8 cellular contexts compared by ENCODE assay signal in the genomic region with DNA sequence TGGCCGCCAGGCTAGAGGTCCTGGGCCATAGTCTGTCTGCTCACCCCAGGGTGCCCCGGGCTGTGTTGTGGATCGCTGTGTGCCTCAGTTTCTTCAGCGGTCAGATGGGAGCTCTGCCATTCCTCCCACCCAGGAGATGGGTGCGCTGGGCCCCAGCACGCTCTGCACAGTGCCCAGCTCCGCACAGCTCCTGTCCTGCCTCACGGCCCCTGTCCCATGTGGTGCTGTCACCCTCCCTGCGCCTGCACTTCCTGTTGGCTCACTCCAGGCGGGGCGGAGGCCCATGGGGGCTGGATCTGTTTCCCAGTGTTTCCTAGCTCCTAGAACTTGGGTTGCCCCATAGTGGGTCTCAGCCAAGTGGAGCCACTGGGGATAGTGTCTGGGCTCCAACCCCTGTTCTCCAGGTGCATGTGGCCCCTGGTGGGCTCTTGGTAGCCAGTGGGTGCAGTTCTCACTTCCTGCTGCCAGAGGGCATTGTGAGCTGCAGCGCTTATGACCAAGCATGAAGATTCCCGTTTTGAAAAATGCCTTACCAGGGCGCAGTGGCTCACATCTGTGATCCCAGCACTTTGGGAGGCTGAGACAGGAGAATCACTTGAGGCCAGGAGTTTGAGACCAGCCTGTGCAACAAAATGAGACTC.
DNase-seq lines count a peak whose midpoint lies in the region; ATAC-seq and TF ChIP-seq lines count a peak whose summit lies in the region.

No MANE protein-coding gene starts in this region.

- H3K27me3 ChIP-seq in OCI-LY1 (ENCODE audit: insufficient read depth, low read length) (no peaks in the 10 kb centered on the region), esophagus squamous epithelium (no peaks in the 10 kb centered on the region), smooth muscle cell (ENCODE audit: low read depth) (no peaks in the 10 kb centered on the region)

- TF ChIP-seq POLR2A in esophagus squamous epithelium (IDR thresholded peaks at IDR 0.05): no peak

- H3K4me3 ChIP-seq in OCI-LY1 (ENCODE audit: low read depth, low read length, poor library complexity, severe bottlenecking): no peak overlapping the region
- no peak overlapping the region for H3K4me3 ChIP-seq in esophagus squamous epithelium
- no peak overlapping the region for H3K4me3 ChIP-seq in smooth muscle cell

- H2AFZ ChIP-seq in OCI-LY1 (ENCODE audit: low read length) (no peak overlapping the region), smooth muscle cell (ENCODE audit: low read depth) (no peak overlapping the region)

- H3K9ac ChIP-seq in OCI-LY1 (ENCODE audit: low read length): no peak overlapping the region
- H3K9ac ChIP-seq in smooth muscle cell (ENCODE audit: low read depth): no peak overlapping the region

- H3K27ac ChIP-seq in OCI-LY1 (ENCODE audit: low read depth, low read length, poor library complexity, severe bottlenecking) (no peak overlapping the region), esophagus squamous epithelium (no peak overlapping the region), smooth muscle cell (ENCODE audit: low read depth) (no peak overlapping the region)

- no peaks in the 10 kb centered on the region for H3F3A ChIP-seq in OCI-LY1 (ENCODE audit: insufficient read depth, low read length)
- peaks cover 5% of the 10 kb centered on the region for H3F3A ChIP-seq in smooth muscle cell (ENCODE audit: low read depth)

- peak overlapping the region in 1 of 2 donors; percentile 22 for H3K27ac Mint-ChIP-seq in activated naive CD4-positive, alpha-beta T cell treated with anti-CD3 and anti-CD28 coated beads, Interleukin-2, amount 50 U/mL, for 72 hours

- no peak for DNase-seq in Right ventricle myocardium inferior (ENCODE audit: missing footprints)
- DNase-seq in Right ventricle myocardium superior: no peak
- no peak for DNase-seq in esophagus squamous epithelium (lab: John Stamatoyannopoulos, UW)
- DNase-seq in smooth muscle cell (lab: John Stamatoyannopoulos, UW; ENCODE audit: unreplicated experiment): no peak
- DNase-seq in activated naive CD4-positive, alpha-beta T cell treated with anti-CD3 and anti-CD28 coated beads, Interleukin-2, amount 50 U/mL, for 72 hours (ENCODE audit: low spot score in 2 of 2): no peak
- no peak for DNase-seq in dedifferentiated amniotic fluid mesenchymal stem cell (ENCODE audit: extremely low spot score)

- ATAC-seq in Right ventricle myocardium inferior (peak; percentile 26), Right ventricle myocardium superior (ENCODE audit: poor library complexity) (no peak), HG02884 (IDR thresholded peaks at IDR 0.05; ENCODE audit: unreplicated experiment) (no peak)
- no peak for ATAC-seq in activated naive CD4-positive, alpha-beta T cell treated with anti-CD3 and anti-CD28 coated beads, Interleukin-2, amount 50 U/mL, for 72 hours

- intact Hi-C loops in Right ventricle myocardium inferior (cut with DNase I): no loop called here
- intact Hi-C loops in Right ventricle myocardium superior (cut with DNase I): no loop called here
- intact Hi-C loops in esophagus squamous epithelium (cut with DNase I): no loop called here

- no peaks in the 10 kb centered on the region for H4K20me1 ChIP-seq in OCI-LY1 (ENCODE audit: insufficient read depth, low read length)
- H4K20me1 ChIP-seq in smooth muscle cell (ENCODE audit: low read depth): peaks cover 97% of the 10 kb centered on the region

- H3K9me2 ChIP-seq in OCI-LY1 (ENCODE audit: low read depth, low read length): no peaks in the 10 kb centered on the region

- H3K4me1 ChIP-seq in OCI-LY1 (ENCODE audit: insufficient read depth, low read length, severe bottlenecking): peaks cover 15% of the 10 kb centered on the region
- peaks cover 19 to 49% (median 23%) of the 10 kb centered on the region in 3 donors for H3K4me1 ChIP-seq in esophagus squamous epithelium
- H3K4me1 ChIP-seq in smooth muscle cell (ENCODE audit: low read depth): peaks cover 3% of the 10 kb centered on the region

- H3K36me3 ChIP-seq in OCI-LY1 (ENCODE audit: insufficient read depth, low read length) (peaks cover 20% of the 10 kb centered on the region), esophagus squamous epithelium (peaks cover 16 to 84% (median 28%) of the 10 kb centered on the region in 3 donors), smooth muscle cell (ENCODE audit: low read depth) (no peaks in the 10 kb centered on the region)

- H3K9me3 ChIP-seq in OCI-LY1 (ENCODE audit: low read length) (no peaks in the 10 kb centered on the region), esophagus squamous epithelium (no peaks in the 10 kb centered on the region), smooth muscle cell (replicated peaks; ENCODE audit: low read depth) (no peaks in the 10 kb centered on the region)

- 53 to 80% methylated on average over 1 to 4 of the region's 14 CpGs for WGBS in esophagus squamous epithelium, 2 donors
- WGBS in smooth muscle cell (ENCODE audit: low lambda C conversion rate): 82% methylated on average over 14 of the region's 14 CpGs

- H3K79me2 ChIP-seq in OCI-LY1 (ENCODE audit: insufficient read depth, low read length) (no peaks in the 10 kb centered on the region), smooth muscle cell (ENCODE audit: low read depth) (peaks cover 25% of the 10 kb centered on the region)

- H3K36me3 Mint-ChIP-seq in activated naive CD4-positive, alpha-beta T cell treated with anti-CD3 and anti-CD28 coated beads, Interleukin-2, amount 50 U/mL, for 72 hours: no peaks in the 10 kb centered on the region

- H3K9me3 Mint-ChIP-seq in activated naive CD4-positive, alpha-beta T cell treated with anti-CD3 and anti-CD28 coated beads, Interleukin-2, amount 50 U/mL, for 72 hours: no peaks in the 10 kb centered on the region

- H3K4me2 ChIP-seq in OCI-LY1 (ENCODE audit: low read length) (no peak overlapping the region; the same call in 1 of the 2 replicates), smooth muscle cell (no peak overlapping the region)

- TF ChIP-seq CTCF in OCI-LY1 (IDR thresholded peaks at IDR 0.05; ENCODE audit: low read length): peak; percentile 73
- peak in 4 of 6 experiments; percentile 20 to 53 (median 42) for TF ChIP-seq CTCF in esophagus squamous epithelium (IDR thresholded peaks at IDR 0.05)
- peak; percentile 50 for TF ChIP-seq CTCF in smooth muscle cell (IDR thresholded peaks at IDR 0.05; ENCODE audit: borderline replicate concordance, insufficient read depth, poor library complexity, severe bottlenecking)
